1 cellular context compared by ENCODE assay signal in genomic region chr10:91127341-91128082, GRCh38.
TF ChIP-seq lines count a peak whose summit lies in the region.

No MANE protein-coding gene starts in this region.

TF ChIP-seq in HEK293, 187 proteins besides CTCF, POLR2A, EP300 and RAD21 (continued from another document):
- no peak for TF ChIP-seq KLF1 (tag by site-specific recombination; IDR thresholded peaks at IDR 0.05)
